In the genomic region with DNA sequence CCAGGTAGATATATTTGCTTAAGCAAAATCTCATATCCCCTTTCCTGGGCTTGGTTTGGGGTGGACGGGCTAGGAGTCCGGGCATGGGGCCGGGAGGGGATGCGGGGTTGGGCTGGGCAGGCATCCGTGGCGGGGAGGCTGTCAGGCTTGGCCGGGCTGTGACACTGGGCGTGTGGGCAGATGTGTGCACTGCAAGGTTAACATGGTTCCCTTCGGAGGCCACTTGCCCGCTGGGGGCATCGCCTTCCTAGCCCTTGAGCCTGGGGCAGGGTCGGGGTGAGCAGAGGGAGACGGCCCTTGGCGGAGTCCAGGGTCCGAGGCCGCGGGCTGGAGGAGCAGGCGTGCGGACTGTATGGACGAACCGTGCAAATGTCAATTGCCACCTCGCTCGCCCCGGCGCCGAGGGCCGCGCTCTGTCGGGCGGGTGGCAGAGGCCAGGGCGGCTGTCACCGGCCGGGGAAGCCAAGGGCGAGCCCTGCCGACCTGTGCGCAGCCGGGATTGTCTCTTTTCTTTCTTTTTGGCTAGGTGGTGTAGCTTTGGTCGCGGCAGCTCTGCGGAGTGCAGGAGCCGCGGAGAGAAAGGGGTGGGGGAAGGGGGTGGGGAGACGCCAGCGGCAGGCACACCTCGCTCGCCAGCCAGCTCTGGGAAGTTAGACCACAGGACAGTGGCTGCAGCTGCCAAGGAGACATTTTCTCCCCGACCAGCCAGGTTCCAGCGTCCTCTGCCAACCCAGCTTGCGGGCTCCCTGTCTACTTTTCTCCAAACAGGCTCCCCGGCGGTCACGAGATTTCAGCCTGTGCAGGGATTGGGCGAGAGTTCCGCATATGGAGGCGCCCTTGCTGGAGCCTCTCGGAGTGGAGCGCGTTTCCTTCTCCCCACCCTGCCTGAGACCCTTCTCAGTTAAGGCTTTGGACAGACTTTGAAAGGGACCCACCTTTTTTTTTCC, we compare ENCODE assay signal across 8 cellular contexts. TPM values are rescaled to one million over a fixed set of nuclear protein-coding genes. Genes with fewer than 3 reads are reported as not detected.
A peak's percentile ranks its signal among the peaks of the same experiment; 100 is the strongest.
DNase-seq lines count a peak whose midpoint lies in the region; ATAC-seq and TF ChIP-seq lines count a peak whose summit lies in the region.

No MANE protein-coding gene starts in this region.

- H3K9me3 Mint-ChIP-seq in IgD-negative memory B cell: no peaks in the 10 kb centered on the region
- no peaks in the 10 kb centered on the region for H3K9me3 Mint-ChIP-seq in naive thymus-derived CD8-positive, alpha-beta T cell
- no peaks in the 10 kb centered on the region for H3K9me3 Mint-ChIP-seq in stimulated activated naive B cell treated with anti-CD40 and anti-IgM and Interleukin-4, amounts not matched to agents 10 μg/mL and 1 μg/mL and 100 μg/mL, for 72 hours

- no peaks in the 10 kb centered on the region for H3K36me3 ChIP-seq in fibroblast of lung (ENCODE audit: control insufficient read depth, insufficient read depth, low read length)

- H2AFZ ChIP-seq in fibroblast of lung (ENCODE audit: low read length): peak overlapping the region; percentile 78

- POLR2A ChIA-PET in naive thymus-derived CD8-positive, alpha-beta T cell (lab: Charles Lee): interaction anchor here (0.6 to 1.6 kb wide), 6 partner anchors 9 to 1025 kb away, joined by 3 to 7 read pairs (median 4); no protein-coding TSS in a partner anchor

- ATAC-seq in GM21526 (IDR thresholded peaks at IDR 0.05; ENCODE audit: low FRiP score, unreplicated experiment): peak; percentile 41
- peak; percentile 28 to 29 for ATAC-seq in naive thymus-derived CD8-positive, alpha-beta T cell
- peak; percentile 56 to 61 for ATAC-seq in stimulated activated naive B cell treated with anti-CD40 and anti-IgM and Interleukin-4, amounts not matched to agents 10 μg/mL and 1 μg/mL and 100 μg/mL, for 72 hours (replicated peaks)

- H3K4me3 Mint-ChIP-seq in IgD-negative memory B cell: peak overlapping the region; percentile 86 to 98 (median 96)
- peak overlapping the region; percentile 84 to 96 (median 90) for H3K4me3 Mint-ChIP-seq in naive thymus-derived CD8-positive, alpha-beta T cell
- H3K4me3 Mint-ChIP-seq in stimulated activated naive B cell treated with anti-CD40 and anti-IgM and Interleukin-4, amounts not matched to agents 10 μg/mL and 1 μg/mL and 100 μg/mL, for 72 hours: peak overlapping the region; percentile 95 to 96

- H3K27ac Mint-ChIP-seq in IgD-negative memory B cell: peak overlapping the region; percentile 91 to 99 (median 96)
- H3K27ac Mint-ChIP-seq in naive thymus-derived CD8-positive, alpha-beta T cell: peak overlapping the region; percentile 29 to 96 (median 90)
- peak overlapping the region; percentile 95 for H3K27ac Mint-ChIP-seq in stimulated activated naive B cell treated with anti-CD40 and anti-IgM and Interleukin-4, amounts not matched to agents 10 μg/mL and 1 μg/mL and 100 μg/mL, for 72 hours

- peak overlapping the region; percentile 84 for H3K4me2 ChIP-seq in fibroblast of lung (ENCODE audit: extremely low read depth, insufficient read depth, low read length)

- peaks cover 15 to 21% (median 19%) of the 10 kb centered on the region in 3 donors for H3K4me1 Mint-ChIP-seq in IgD-negative memory B cell
- peaks cover 13 to 36% (median 32%) of the 10 kb centered on the region in 4 donors for H3K4me1 Mint-ChIP-seq in naive thymus-derived CD8-positive, alpha-beta T cell
- H3K4me1 Mint-ChIP-seq in stimulated activated naive B cell treated with anti-CD40 and anti-IgM and Interleukin-4, amounts not matched to agents 10 μg/mL and 1 μg/mL and 100 μg/mL, for 72 hours: peaks cover 6 to 27% of the 10 kb centered on the region in 2 donors

- no peaks in the 10 kb centered on the region for H3K36me3 Mint-ChIP-seq in IgD-negative memory B cell
- H3K36me3 Mint-ChIP-seq in naive thymus-derived CD8-positive, alpha-beta T cell: peaks cover 0 to 28% (median 5%) of the 10 kb centered on the region in 3 donors
- H3K36me3 Mint-ChIP-seq in stimulated activated naive B cell treated with anti-CD40 and anti-IgM and Interleukin-4, amounts not matched to agents 10 μg/mL and 1 μg/mL and 100 μg/mL, for 72 hours: peaks cover 8 to 10% of the 10 kb centered on the region in 2 donors

- H3K9me3 ChIP-seq in fibroblast of lung (ENCODE audit: control insufficient read depth, insufficient read depth, low read depth, low read length): no peaks in the 10 kb centered on the region

- TF ChIP-seq CTCF in fibroblast of lung (conservative IDR thresholded peaks at IDR 0.05 in 1 of 2, IDR thresholded peaks at IDR 0.05 in 1 of 2; ENCODE audit: low read depth in 1 of 2, low read length in 2 of 2): no peak

- H3K27me3 ChIP-seq in fibroblast of lung (ENCODE audit: control insufficient read depth, insufficient read depth, low read length): no peaks in the 10 kb centered on the region

- peaks cover 6% of the 10 kb centered on the region for H3K4me1 ChIP-seq in fibroblast of lung (ENCODE audit: control insufficient read depth, extremely low read depth, insufficient read depth, low read length)

- no peaks in the 10 kb centered on the region for H4K20me1 ChIP-seq in fibroblast of lung (ENCODE audit: control insufficient read depth, extremely low read depth, insufficient read depth, low read length)

- peaks cover 31% of the 10 kb centered on the region for H3K79me2 ChIP-seq in fibroblast of lung (ENCODE audit: control insufficient read depth, insufficient read depth, low read length)

- DNase-seq in DMS153 treated with DMSO at 0.1 percent for 48 hours (lab: John Stamatoyannopoulos, UW; ENCODE audit: unreplicated experiment): peak; percentile 65
- DNase-seq in RPMI7951 (ENCODE audit: low read depth): peak; percentile 83
- peak; percentile 35 to 46 for DNase-seq in activated T-helper 1 cell treated with anti-CD3 and anti-CD28 coated beads, Interleukin-2, amount 50 U/mL, for 16 hours (ENCODE audit: low read depth in 1 of 2, low spot score in 1 of 2)
- peak; percentile 73 to 79 for DNase-seq in fibroblast of lung (ENCODE audit: low read depth in 2 of 2)
- DNase-seq in naive thymus-derived CD8-positive, alpha-beta T cell: peak; percentile 29 to 71 (median 48)
- peak; percentile 51 for DNase-seq in stimulated activated naive B cell treated with anti-CD40 and anti-IgM and Interleukin-4, amounts not matched to agents 10 μg/mL and 1 μg/mL and 100 μg/mL, for 72 hours

- no peaks in the 10 kb centered on the region for H3K27me3 Mint-ChIP-seq in IgD-negative memory B cell
- H3K27me3 Mint-ChIP-seq in naive thymus-derived CD8-positive, alpha-beta T cell: no peaks in the 10 kb centered on the region
- H3K27me3 Mint-ChIP-seq in stimulated activated naive B cell treated with anti-CD40 and anti-IgM and Interleukin-4, amounts not matched to agents 10 μg/mL and 1 μg/mL and 100 μg/mL, for 72 hours: no peaks in the 10 kb centered on the region

- H3K4me3 ChIP-seq in fibroblast of lung (replicated peaks in 1 of 4; ENCODE audit: control extremely low read depth in 1 of 4, insufficient read depth in 1 of 4, low read depth in 3 of 4, low read length in 4 of 4): peak overlapping the region; percentile 85 to 93 (median 90)

- H3K27ac ChIP-seq in fibroblast of lung (ENCODE audit: insufficient read depth, low read length): peak overlapping the region; percentile 71

- peak overlapping the region; percentile 71 for H3K9ac ChIP-seq in fibroblast of lung (ENCODE audit: insufficient read depth, low read length)

RNA-seq across cellular contexts. Expression of gene RCOR3, which starts 1.3 kb away (rescaled TPM):
- polyA plus RNA-seq in IgD-negative memory B cell (37.5 TPM), fibroblast of lung (28.0 and 38.1 TPM in 2 replicates)
- 14.8 and 15.6 TPM in 2 replicates for total RNA-seq in RPMI7951 (2014; rRNA removed; shearing (Covaris generic))
- 17.5 and 24.9 TPM in 2 replicates for total RNA-seq in fibroblast of lung
- polyA plus RNA-seq in fibroblast of lung (2012): 20.6 and 24.4 TPM in 2 replicates
- polyA minus RNA-seq in fibroblast of lung (ENCODE audit: low replicate concordance): 11.6 and 12.7 TPM in 2 replicates
- total RNA-seq in naive thymus-derived CD8-positive, alpha-beta T cell: 10 to 100 TPM; 84.8 to 88.6 TPM
- polyA plus RNA-seq in naive thymus-derived CD8-positive, alpha-beta T cell: 10 to 100 TPM; 22.5 to 29.3 (median 24.7) TPM

Comparison
In these comparisons a context has a peak if more than half of its experiments do, and no peak if none do; other contexts are left out.
1. Peak in every context shown above with its lines: DNase-seq, ATAC-seq, H3K4me3 ChIP-seq and H3K27ac ChIP-seq.